ENCODE assay signal across 1 cellular context in the genomic region with DNA sequence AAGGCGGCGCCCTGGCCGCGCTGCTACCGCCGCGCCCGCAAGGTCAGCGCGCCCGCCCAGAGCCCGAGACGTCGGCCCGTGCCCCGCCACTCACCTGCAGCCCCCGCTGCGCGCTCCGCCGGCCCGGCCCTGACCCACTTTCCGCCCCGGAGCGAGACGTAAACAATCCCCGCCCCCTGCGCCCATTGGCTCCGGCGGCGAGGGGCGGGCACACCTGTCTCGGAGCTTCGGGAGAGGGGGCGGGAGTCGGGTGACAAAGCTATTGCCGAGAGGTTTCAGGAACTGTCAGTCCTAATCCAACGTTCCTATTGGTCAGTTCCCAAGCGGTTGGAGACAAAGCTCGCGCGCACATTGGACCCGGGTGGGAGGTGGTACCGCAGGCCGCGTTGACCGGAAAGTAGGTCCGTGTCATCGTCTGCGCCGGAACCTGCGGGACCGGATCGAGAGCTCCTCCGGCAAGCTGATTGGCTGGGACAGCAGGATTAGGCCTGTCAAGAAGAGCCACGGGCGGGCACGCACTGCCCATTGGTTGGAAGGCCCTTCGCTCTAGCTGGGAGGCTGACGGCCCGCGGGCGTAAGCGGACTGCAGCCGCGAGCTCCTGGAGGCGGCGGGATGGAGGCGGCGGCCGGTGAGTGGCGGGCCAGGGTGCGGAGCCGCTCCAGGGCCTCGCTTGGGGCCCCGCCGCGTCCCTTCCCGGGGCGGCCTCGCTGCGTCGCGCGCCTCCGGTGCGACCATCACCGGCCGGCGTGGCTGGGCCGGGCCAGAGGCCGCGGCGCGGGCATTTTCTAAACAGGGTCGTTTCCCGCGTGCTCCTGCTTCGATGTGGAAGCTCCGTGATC.
TF ChIP-seq lines count a peak whose summit lies in the region.

A gene with protein sequence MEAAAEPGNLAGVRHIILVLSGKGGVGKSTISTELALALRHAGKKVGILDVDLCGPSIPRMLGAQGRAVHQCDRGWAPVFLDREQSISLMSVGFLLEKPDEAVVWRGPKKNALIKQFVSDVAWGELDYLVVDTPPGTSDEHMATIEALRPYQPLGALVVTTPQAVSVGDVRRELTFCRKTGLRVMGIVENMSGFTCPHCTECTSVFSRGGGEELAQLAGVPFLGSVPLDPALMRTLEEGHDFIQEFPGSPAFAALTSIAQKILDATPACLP (plus strand): TSS at position 553 of the 840 bp plus-strand sequence. CDS start 61 bp downstream, at position 614.
A gene (minus strand): TSS at position 164 of the 840 bp plus-strand sequence. CDS start 1,088 bp downstream, outside the sequence.

TF ChIP-seq in H1, 55 proteins besides CTCF, POLR2A, EP300 and RAD21:
- TF ChIP-seq CBX5 (IDR thresholded peaks at IDR 0.05; ENCODE audit: low read depth, low read length) (no peak), ASH2L (IDR thresholded peaks at IDR 0.05; ENCODE audit: low read length) (no peak), SP2 (IDR thresholded peaks at IDR 0.05; ENCODE audit: low read length) (peak; percentile 83), JUND (IDR thresholded peaks at IDR 0.05; ENCODE audit: low read length) (no peak), HDAC2 (IDR thresholded peaks at IDR 0.05; ENCODE audit: borderline replicate concordance in 1 of 2, low read depth in 2 of 2, low read length in 2 of 2) (no peak), JUN (IDR thresholded peaks at IDR 0.05; ENCODE audit: low read depth, low read length) (no peak), CHD1 (IDR thresholded peaks at IDR 0.05; ENCODE audit: low read depth, low read length) (no peak), MAFK (IDR thresholded peaks at IDR 0.05; ENCODE audit: low read depth, low read length) (no peak), BRCA1 (IDR thresholded peaks at IDR 0.05; ENCODE audit: low read depth, low read length) (no peak), CHD2 (IDR thresholded peaks at IDR 0.05; ENCODE audit: low read length) (peak; percentile 88), TBP (IDR thresholded peaks at IDR 0.05; ENCODE audit: low read depth, low read length) (no peak), CTBP2 (IDR thresholded peaks at IDR 0.05; ENCODE audit: borderline replicate concordance, insufficient read depth, insufficient read length, low read length) (peak; percentile 56), POLR2AphosphoS5 (IDR thresholded peaks at IDR 0.05; ENCODE audit: low read depth, low read length) (peak; percentile 3), EZH2 (IDR thresholded peaks at IDR 0.05; ENCODE audit: low read depth, low read length, severe bottlenecking) (no peak), TAF1 (IDR thresholded peaks at IDR 0.05; ENCODE audit: low read depth, low read length) (peak; percentile 23; the same call in 1 of the 2 replicates), POU5F1 (IDR thresholded peaks at IDR 0.05; ENCODE audit: low read depth, low read length) (no peak), ZNF274 (IDR thresholded peaks at IDR 0.05; ENCODE audit: borderline replicate concordance, extremely low read depth, low read length) (no peak), GABPA (IDR thresholded peaks at IDR 0.05; ENCODE audit: borderline replicate concordance, insufficient read depth, low read length) (peak; percentile 92), YY1 (IDR thresholded peaks at IDR 0.05; ENCODE audit: low read depth, low read length) (no peak), GTF2F1 (IDR thresholded peaks at IDR 0.05; ENCODE audit: borderline replicate concordance, low read depth, low read length) (peak; percentile 18; the same call in 1 of the 2 replicates), NANOG (IDR thresholded peaks at IDR 0.05; ENCODE audit: insufficient read depth, low read depth, low read length, poor library complexity, severe bottlenecking) (peak; percentile 17), CEBPB (IDR thresholded peaks at IDR 0.05; ENCODE audit: low read depth, low read length) (no peak), BACH1 (IDR thresholded peaks at IDR 0.05; ENCODE audit: low read length) (peak; percentile 88), NRF1 (IDR thresholded peaks at IDR 0.05; ENCODE audit: low read depth, low read length) (no peak), SP4 (IDR thresholded peaks at IDR 0.05; ENCODE audit: low read length) (peak; percentile 76), HDAC6 (IDR thresholded peaks at IDR 0.05; ENCODE audit: low read depth, low read length) (no peak), RNF2 (IDR thresholded peaks at IDR 0.05; ENCODE audit: borderline replicate concordance, low read depth, low read length, missing control alignments, poor library complexity, severe bottlenecking) (no peak), KDM4A (IDR thresholded peaks at IDR 0.05; ENCODE audit: low read depth, low read length, severe bottlenecking) (peak; percentile 62), TEAD4 (IDR thresholded peaks at IDR 0.05; ENCODE audit: low read depth, low read length) (no peak), BCL11A (IDR thresholded peaks at IDR 0.05; ENCODE audit: low read depth in 2 of 2, low read length in 2 of 2) (no peak), SUZ12 (IDR thresholded peaks at IDR 0.05; ENCODE audit: low read length) (no peak), RXRA (IDR thresholded peaks at IDR 0.05; ENCODE audit: insufficient read depth, low read depth, low read length) (no peak), CREB1 (IDR thresholded peaks at IDR 0.05) (peak; percentile 98), SIN3A (conservative IDR thresholded peaks at IDR 0.05 in 1 of 2, IDR thresholded peaks at IDR 0.05 in 1 of 2; ENCODE audit: low read depth in 1 of 2, low read length in 2 of 2) (no peak; a peak in 2 of 4 replicates), SAP30 (IDR thresholded peaks at IDR 0.05; ENCODE audit: insufficient read depth, insufficient replicate concordance, low read length) (no peak), PHF8 (conservative IDR thresholded peaks at IDR 0.05; ENCODE audit: low read depth, low read length) (no peak; the same call in none of the 2 replicates), SRF (IDR thresholded peaks at IDR 0.05; ENCODE audit: low read depth, low read length) (no peak), EGR1 (IDR thresholded peaks at IDR 0.05; ENCODE audit: borderline replicate concordance, low read depth, low read length) (no peak), KDM5A (IDR thresholded peaks at IDR 0.05; ENCODE audit: low read length) (no peak; the same call in 1 of the 2 replicates), SP1 (IDR thresholded peaks at IDR 0.05; ENCODE audit: low read depth, low read length) (peak; percentile 97; the same call in 1 of the 2 replicates), TAF7 (optimal IDR thresholded peaks at IDR 0.05; ENCODE audit: borderline replicate concordance, low read depth, low read length) (no peak)
- TF ChIP-seq, protein P1, sequence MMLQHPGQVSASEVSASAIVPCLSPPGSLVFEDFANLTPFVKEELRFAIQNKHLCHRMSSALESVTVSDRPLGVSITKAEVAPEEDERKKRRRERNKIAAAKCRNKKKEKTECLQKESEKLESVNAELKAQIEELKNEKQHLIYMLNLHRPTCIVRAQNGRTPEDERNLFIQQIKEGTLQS (IDR thresholded peaks at IDR 0.05; ENCODE audit: insufficient read depth, low read depth, low read length) = peak; percentile 18; the same call in 1 of the 2 replicates
- TF ChIP-seq, protein P2, sequence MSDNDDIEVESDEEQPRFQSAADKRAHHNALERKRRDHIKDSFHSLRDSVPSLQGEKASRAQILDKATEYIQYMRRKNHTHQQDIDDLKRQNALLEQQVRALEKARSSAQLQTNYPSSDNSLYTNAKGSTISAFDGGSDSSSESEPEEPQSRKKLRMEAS (IDR thresholded peaks at IDR 0.05) = peak; percentile 49; the same call in 1 of the 2 replicates
- TF ChIP-seq, protein P3, sequence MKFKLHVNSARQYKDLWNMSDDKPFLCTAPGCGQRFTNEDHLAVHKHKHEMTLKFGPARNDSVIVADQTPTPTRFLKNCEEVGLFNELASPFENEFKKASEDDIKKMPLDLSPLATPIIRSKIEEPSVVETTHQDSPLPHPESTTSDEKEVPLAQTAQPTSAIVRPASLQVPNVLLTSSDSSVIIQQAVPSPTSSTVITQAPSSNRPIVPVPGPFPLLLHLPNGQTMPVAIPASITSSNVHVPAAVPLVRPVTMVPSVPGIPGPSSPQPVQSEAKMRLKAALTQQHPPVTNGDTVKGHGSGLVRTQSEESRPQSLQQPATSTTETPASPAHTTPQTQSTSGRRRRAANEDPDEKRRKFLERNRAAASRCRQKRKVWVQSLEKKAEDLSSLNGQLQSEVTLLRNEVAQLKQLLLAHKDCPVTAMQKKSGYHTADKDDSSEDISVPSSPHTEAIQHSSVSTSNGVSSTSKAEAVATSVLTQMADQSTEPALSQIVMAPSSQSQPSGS (IDR thresholded peaks at IDR 0.05; ENCODE audit: low read length) = no peak
- TF ChIP-seq, protein P4, sequence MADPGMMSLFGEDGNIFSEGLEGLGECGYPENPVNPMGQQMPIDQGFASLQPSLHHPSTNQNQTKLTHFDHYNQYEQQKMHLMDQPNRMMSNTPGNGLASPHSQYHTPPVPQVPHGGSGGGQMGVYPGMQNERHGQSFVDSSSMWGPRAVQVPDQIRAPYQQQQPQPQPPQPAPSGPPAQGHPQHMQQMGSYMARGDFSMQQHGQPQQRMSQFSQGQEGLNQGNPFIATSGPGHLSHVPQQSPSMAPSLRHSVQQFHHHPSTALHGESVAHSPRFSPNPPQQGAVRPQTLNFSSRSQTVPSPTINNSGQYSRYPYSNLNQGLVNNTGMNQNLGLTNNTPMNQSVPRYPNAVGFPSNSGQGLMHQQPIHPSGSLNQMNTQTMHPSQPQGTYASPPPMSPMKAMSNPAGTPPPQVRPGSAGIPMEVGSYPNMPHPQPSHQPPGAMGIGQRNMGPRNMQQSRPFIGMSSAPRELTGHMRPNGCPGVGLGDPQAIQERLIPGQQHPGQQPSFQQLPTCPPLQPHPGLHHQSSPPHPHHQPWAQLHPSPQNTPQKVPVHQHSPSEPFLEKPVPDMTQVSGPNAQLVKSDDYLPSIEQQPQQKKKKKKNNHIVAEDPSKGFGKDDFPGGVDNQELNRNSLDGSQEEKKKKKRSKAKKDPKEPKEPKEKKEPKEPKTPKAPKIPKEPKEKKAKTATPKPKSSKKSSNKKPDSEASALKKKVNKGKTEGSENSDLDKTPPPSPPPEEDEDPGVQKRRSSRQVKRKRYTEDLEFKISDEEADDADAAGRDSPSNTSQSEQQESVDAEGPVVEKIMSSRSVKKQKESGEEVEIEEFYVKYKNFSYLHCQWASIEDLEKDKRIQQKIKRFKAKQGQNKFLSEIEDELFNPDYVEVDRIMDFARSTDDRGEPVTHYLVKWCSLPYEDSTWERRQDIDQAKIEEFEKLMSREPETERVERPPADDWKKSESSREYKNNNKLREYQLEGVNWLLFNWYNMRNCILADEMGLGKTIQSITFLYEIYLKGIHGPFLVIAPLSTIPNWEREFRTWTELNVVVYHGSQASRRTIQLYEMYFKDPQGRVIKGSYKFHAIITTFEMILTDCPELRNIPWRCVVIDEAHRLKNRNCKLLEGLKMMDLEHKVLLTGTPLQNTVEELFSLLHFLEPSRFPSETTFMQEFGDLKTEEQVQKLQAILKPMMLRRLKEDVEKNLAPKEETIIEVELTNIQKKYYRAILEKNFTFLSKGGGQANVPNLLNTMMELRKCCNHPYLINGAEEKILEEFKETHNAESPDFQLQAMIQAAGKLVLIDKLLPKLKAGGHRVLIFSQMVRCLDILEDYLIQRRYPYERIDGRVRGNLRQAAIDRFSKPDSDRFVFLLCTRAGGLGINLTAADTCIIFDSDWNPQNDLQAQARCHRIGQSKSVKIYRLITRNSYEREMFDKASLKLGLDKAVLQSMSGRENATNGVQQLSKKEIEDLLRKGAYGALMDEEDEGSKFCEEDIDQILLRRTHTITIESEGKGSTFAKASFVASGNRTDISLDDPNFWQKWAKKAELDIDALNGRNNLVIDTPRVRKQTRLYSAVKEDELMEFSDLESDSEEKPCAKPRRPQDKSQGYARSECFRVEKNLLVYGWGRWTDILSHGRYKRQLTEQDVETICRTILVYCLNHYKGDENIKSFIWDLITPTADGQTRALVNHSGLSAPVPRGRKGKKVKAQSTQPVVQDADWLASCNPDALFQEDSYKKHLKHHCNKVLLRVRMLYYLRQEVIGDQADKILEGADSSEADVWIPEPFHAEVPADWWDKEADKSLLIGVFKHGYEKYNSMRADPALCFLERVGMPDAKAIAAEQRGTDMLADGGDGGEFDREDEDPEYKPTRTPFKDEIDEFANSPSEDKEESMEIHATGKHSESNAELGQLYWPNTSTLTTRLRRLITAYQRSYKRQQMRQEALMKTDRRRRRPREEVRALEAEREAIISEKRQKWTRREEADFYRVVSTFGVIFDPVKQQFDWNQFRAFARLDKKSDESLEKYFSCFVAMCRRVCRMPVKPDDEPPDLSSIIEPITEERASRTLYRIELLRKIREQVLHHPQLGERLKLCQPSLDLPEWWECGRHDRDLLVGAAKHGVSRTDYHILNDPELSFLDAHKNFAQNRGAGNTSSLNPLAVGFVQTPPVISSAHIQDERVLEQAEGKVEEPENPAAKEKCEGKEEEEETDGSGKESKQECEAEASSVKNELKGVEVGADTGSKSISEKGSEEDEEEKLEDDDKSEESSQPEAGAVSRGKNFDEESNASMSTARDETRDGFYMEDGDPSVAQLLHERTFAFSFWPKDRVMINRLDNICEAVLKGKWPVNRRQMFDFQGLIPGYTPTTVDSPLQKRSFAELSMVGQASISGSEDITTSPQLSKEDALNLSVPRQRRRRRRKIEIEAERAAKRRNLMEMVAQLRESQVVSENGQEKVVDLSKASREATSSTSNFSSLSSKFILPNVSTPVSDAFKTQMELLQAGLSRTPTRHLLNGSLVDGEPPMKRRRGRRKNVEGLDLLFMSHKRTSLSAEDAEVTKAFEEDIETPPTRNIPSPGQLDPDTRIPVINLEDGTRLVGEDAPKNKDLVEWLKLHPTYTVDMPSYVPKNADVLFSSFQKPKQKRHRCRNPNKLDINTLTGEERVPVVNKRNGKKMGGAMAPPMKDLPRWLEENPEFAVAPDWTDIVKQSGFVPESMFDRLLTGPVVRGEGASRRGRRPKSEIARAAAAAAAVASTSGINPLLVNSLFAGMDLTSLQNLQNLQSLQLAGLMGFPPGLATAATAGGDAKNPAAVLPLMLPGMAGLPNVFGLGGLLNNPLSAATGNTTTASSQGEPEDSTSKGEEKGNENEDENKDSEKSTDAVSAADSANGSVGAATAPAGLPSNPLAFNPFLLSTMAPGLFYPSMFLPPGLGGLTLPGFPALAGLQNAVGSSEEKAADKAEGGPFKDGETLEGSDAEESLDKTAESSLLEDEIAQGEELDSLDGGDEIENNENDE (IDR thresholded peaks at IDR 0.05; ENCODE audit: insufficient replicate concordance, low read length) = no peak
- TF ChIP-seq, protein P5, sequence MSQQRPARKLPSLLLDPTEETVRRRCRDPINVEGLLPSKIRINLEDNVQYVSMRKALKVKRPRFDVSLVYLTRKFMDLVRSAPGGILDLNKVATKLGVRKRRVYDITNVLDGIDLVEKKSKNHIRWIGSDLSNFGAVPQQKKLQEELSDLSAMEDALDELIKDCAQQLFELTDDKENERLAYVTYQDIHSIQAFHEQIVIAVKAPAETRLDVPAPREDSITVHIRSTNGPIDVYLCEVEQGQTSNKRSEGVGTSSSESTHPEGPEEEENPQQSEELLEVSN (IDR thresholded peaks at IDR 0.05) = no peak
